In the genomic region with DNA sequence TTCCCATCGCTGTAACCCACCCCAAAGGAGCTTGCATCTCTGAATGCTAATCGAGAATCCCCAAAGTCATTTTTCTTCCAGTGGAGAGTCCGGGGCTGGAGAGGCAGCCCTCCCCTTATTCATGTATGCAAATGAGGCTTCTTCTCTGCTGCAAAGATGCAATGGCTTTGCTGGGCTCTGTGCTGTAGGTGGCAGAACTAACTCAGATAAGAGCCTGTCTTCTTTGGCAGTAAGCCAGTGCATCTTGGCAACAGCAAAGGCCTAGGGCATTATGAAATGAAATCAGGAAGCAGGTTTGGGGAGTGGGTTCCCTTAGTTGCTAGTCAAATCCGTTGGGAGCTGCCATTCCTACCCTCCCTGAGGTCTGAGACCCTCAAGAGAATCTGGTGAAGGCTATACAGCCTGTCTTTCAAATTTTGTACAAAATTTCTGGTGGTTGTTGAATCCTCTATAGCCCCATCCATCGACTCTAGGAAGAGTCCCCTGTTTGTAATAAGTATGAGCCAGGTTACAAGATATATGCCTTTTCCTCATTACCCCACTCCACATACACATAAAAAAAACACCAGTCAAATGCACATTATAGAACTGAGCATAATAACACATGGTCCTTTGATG, we compare ENCODE assay signal across 9 cellular contexts.
DNase-seq lines count a peak whose midpoint lies in the region; ATAC-seq and TF ChIP-seq lines count a peak whose summit lies in the region.
"Had no signal": no experiment of that assay in that cellular context is flagged by ENCODE, and none has a peak within 500 bp of the region (broad histone marks: within the 10 kb centered on the region; RNA-seq: fewer than 3 reads in every experiment).

No MANE protein-coding gene starts in this region.

- H3K4me2 ChIP-seq in hepatocyte = no peak overlapping the region

- no peaks in the 10 kb centered on the region for H3K4me1 ChIP-seq in adipocyte (ENCODE audit: control insufficient read depth, insufficient read depth, low read length)
- H3K4me1 ChIP-seq in hepatocyte (ENCODE audit: insufficient read depth) = no peaks in the 10 kb centered on the region

- WGBS in hepatocyte (ENCODE audit: low lambda C conversion rate, missing lambda C conversion rate) = 66% methylated on average over 5 of the region's 5 CpGs

- peak; percentile 54 for TF ChIP-seq CTCF in hepatocyte (IDR thresholded peaks at IDR 0.05; ENCODE audit: poor library complexity)

- H3K9me2 ChIP-seq in hepatocyte (replicated peaks; ENCODE audit: insufficient read depth) = no peaks in the 10 kb centered on the region

- H3K36me3 ChIP-seq in adipocyte (ENCODE audit: control insufficient read depth, insufficient read depth, low read length, severe bottlenecking) (no peaks in the 10 kb centered on the region), hepatocyte (replicated peaks; ENCODE audit: insufficient read depth, low read depth) (no peaks in the 10 kb centered on the region)

- H3K27ac ChIP-seq in hepatocyte (no peak overlapping the region), substantia nigra (ENCODE audit: low read depth, low read length, poor library complexity, severe bottlenecking) (no peak overlapping the region)
- H3K27ac ChIP-seq: 22Rv1 had no signal

- H3K27me3 ChIP-seq in adipocyte (replicated peaks; ENCODE audit: control insufficient read depth, insufficient read depth, low read length) (no peaks in the 10 kb centered on the region), hepatocyte (no peaks in the 10 kb centered on the region)

- ATAC-seq in HG03097 (IDR thresholded peaks at IDR 0.05; ENCODE audit: low FRiP score, unreplicated experiment) = no peak
- ATAC-seq in HG03469 (IDR thresholded peaks at IDR 0.05; ENCODE audit: unreplicated experiment) = no peak
- ATAC-seq in HG03139 (IDR thresholded peaks at IDR 0.05; ENCODE audit: unreplicated experiment) = no peak

- H3K79me2 ChIP-seq in hepatocyte = no peaks in the 10 kb centered on the region

- no peak overlapping the region for H2AFZ ChIP-seq in hepatocyte

- no peak overlapping the region for H3K4me3 ChIP-seq in adipocyte (ENCODE audit: low read length)
- no peak overlapping the region for H3K4me3 ChIP-seq in hepatocyte

- DNase-seq in DMS53 (lab: John Stamatoyannopoulos, UW) (peak; percentile 35), DMS53 treated with DMSO at 0.1 percent for 48 hours (lab: John Stamatoyannopoulos, UW; ENCODE audit: unreplicated experiment) (no peak), adipocyte (ENCODE audit: low read depth) (peak; percentile 84), hepatocyte (ENCODE audit: low spot score) (peak; percentile 76), substantia nigra (lab: John Stamatoyannopoulos, UW) (peak in 46 of 49 donors; percentile 1 to 79 (median 50))

- H3K9ac ChIP-seq in adipocyte (ENCODE audit: low read length) = no peak overlapping the region

- H3K9me3 ChIP-seq in adipocyte (ENCODE audit: control insufficient read depth, low read length) = no peaks in the 10 kb centered on the region
- no peaks in the 10 kb centered on the region for H3K9me3 ChIP-seq in hepatocyte (ENCODE audit: low read depth)

- H4K20me1 ChIP-seq in hepatocyte (ENCODE audit: insufficient read depth, poor library complexity, severe bottlenecking) = no peaks in the 10 kb centered on the region
